In the genomic region with DNA sequence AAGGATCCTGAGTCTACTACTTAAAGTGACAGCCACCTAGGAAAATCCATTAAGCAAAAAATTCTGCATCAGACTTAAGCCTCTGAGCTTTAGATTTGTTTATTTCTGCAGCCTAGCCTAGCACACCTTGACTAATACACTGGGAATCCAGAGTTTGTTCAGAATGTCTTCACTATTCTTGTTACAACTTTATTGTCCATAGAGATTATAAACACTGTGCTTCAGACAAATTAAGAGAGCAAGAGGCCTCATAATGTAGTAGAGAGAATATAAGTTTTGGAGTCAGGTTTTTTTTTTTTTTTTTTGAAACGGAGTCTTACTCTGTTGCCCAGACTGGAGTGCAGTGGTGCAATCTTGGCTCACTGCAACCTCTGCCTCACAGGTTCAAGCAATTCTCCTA, we compare ENCODE assay signal across 8 cellular contexts.
"Had no signal": no experiment of that assay in that cellular context is flagged by ENCODE, and none has a peak within 500 bp of the region (broad histone marks: within the 10 kb centered on the region; RNA-seq: fewer than 3 reads in every experiment).

No MANE protein-coding gene starts in this region.

- FAIRE-seq: G401.6, GM12878, GM12891, GM12892, GM18507, GM19239 had no signal

- DNase-seq: GDM1, GF-D8 had no signal

- ATAC-seq: GM12878 had no signal

- H3K4me3 ChIP-seq: GM12878 had no signal
